13 cellular contexts compared by ENCODE assay signal in the genomic region with DNA sequence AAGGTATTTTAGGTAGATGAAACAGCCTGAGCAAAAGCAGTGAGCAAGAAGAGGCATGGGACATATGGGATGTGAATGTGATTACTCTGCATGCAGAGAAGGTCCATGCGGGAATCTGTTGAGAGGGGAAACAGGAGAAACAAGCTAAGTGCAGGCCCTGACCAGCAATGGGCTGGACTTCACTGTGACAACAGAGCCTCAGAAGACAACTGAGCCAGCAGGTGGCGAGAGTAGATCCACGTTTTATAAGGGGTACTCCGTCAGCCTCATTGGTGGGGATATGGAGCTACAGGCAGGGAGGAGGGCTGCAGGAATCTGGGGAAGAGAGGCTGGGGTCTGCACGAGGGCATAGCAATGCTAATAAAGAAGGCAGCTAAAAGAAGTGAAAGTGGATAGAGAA.
DNase-seq lines count a peak whose midpoint lies in the region; ATAC-seq and TF ChIP-seq lines count a peak whose summit lies in the region.
"Had no signal": no experiment of that assay in that cellular context is flagged by ENCODE, and none has a peak within 500 bp of the region (broad histone marks: within the 10 kb centered on the region; RNA-seq: fewer than 3 reads in every experiment).

No MANE protein-coding gene starts in this region.

- H3K4me1 Mint-ChIP-seq in osteocyte (ENCODE audit: unreplicated experiment) = no peaks in the 10 kb centered on the region

- DNase-seq in DND-41 (no peak), NCI-H82 treated with DMSO at 0.1 percent for 48 hours (lab: John Stamatoyannopoulos, UW; ENCODE audit: unreplicated experiment) (peak; percentile 35), epithelial cell of esophagus (ENCODE audit: low read depth) (peak; percentile 3), osteocyte (ENCODE audit: extremely low spot score, unreplicated experiment) (no peak), COR-L47 (lab: John Stamatoyannopoulos, UW) (no peak), GF-D8 (lab: John Stamatoyannopoulos, UW) (no peak), activated T-cell treated with anti-CD3 and anti-CD28 coated beads for 4 hours (no peak), T-helper 9 cell (no peak)
- DNase-seq: heart left ventricle, HFFc6, T1000 had no signal

- H3K27ac ChIP-seq in DND-41 (ENCODE audit: low read length) = no peak overlapping the region
- H3K27ac ChIP-seq: body of pancreas, heart left ventricle, neutrophil had no signal

- no peaks in the 10 kb centered on the region for H3K36me3 Mint-ChIP-seq in osteocyte (ENCODE audit: unreplicated experiment)

- no peaks in the 10 kb centered on the region for H3K79me2 ChIP-seq in DND-41 (ENCODE audit: insufficient read depth, low read length)

- TF ChIP-seq CTCF in DND-41 (IDR thresholded peaks at IDR 0.05; ENCODE audit: borderline replicate concordance, extremely low read depth, low read length, poor library complexity, severe bottlenecking) (peak; percentile 41), epithelial cell of esophagus (IDR thresholded peaks at IDR 0.05; ENCODE audit: insufficient read depth, low read depth, low read length, missing control alignments) (peak; percentile 33), osteocyte (IDR thresholded peaks at IDR 0.05) (peak; percentile 33)

- no peak overlapping the region for H2AFZ ChIP-seq in DND-41 (ENCODE audit: low read depth, low read length)

- ATAC-seq in DND-41 (ENCODE audit: insufficient read depth, low read depth) = no peak
- ATAC-seq: body of pancreas had no signal

- no peaks in the 10 kb centered on the region for H3K27me3 Mint-ChIP-seq in osteocyte (ENCODE audit: unreplicated experiment)

- peaks cover 3% of the 10 kb centered on the region for H3K27me3 ChIP-seq in DND-41 (ENCODE audit: insufficient read depth, low read length, poor library complexity)
- H3K27me3 ChIP-seq: body of pancreas, heart left ventricle, neutrophil had no signal

- H3K9me3 Mint-ChIP-seq in osteocyte (ENCODE audit: unreplicated experiment) = no peaks in the 10 kb centered on the region

- H3K4me3 ChIP-seq in DND-41 (ENCODE audit: low read depth in 1 of 2, low read length in 2 of 2) (no peak overlapping the region), epithelial cell of esophagus (ENCODE audit: low read length) (no peak overlapping the region)
- H3K4me3 ChIP-seq: body of pancreas, heart left ventricle had no signal

- no peak overlapping the region for H3K9ac ChIP-seq in DND-41 (ENCODE audit: low read depth, low read length)

- H3K4me3 Mint-ChIP-seq in osteocyte (ENCODE audit: unreplicated experiment) = no peak overlapping the region
- H3K4me3 Mint-ChIP-seq: HFFc6 had no signal

- no peaks in the 10 kb centered on the region for H3K9me3 ChIP-seq in DND-41 (ENCODE audit: insufficient read depth, low read length, severe bottlenecking)
- H3K9me3 ChIP-seq: body of pancreas, heart left ventricle, neutrophil had no signal

- no peaks in the 10 kb centered on the region for H4K20me1 ChIP-seq in DND-41 (ENCODE audit: insufficient read depth, low read length)

- H3K4me2 ChIP-seq in DND-41 (ENCODE audit: insufficient read depth, low read length) = no peak overlapping the region

- H3K27ac Mint-ChIP-seq in osteocyte (ENCODE audit: unreplicated experiment) = no peak overlapping the region
- H3K27ac Mint-ChIP-seq: HFFc6 had no signal

- H3K36me3 ChIP-seq in DND-41 (ENCODE audit: insufficient read depth, low read length) = no peaks in the 10 kb centered on the region
- H3K36me3 ChIP-seq: heart left ventricle, neutrophil had no signal

- no peaks in the 10 kb centered on the region for H3K4me1 ChIP-seq in DND-41 (ENCODE audit: insufficient read depth, low read length)
- H3K4me1 ChIP-seq: body of pancreas, heart left ventricle had no signal

Comparison
In these comparisons a context has a peak if more than half of its experiments do, and no peak if none do; other contexts are left out.
1. DNase-seq: peak in NCI-H82 treated with DMSO at 0.1 percent for 48 hours (single experiment) and epithelial cell of esophagus (single experiment); none in DND-41 (single experiment), osteocyte (single experiment), COR-L47 (single experiment), GF-D8 (single experiment), activated T-cell treated with anti-CD3 and anti-CD28 coated beads for 4 hours (single experiment) and T-helper 9 cell (single experiment).
2. Peak in every context shown above with its lines, with median percentiles within 50 percentile points of each other: CTCF ChIP-seq.